Comparison of ENCODE assay signal across 7 cellular contexts in the genomic region with DNA sequence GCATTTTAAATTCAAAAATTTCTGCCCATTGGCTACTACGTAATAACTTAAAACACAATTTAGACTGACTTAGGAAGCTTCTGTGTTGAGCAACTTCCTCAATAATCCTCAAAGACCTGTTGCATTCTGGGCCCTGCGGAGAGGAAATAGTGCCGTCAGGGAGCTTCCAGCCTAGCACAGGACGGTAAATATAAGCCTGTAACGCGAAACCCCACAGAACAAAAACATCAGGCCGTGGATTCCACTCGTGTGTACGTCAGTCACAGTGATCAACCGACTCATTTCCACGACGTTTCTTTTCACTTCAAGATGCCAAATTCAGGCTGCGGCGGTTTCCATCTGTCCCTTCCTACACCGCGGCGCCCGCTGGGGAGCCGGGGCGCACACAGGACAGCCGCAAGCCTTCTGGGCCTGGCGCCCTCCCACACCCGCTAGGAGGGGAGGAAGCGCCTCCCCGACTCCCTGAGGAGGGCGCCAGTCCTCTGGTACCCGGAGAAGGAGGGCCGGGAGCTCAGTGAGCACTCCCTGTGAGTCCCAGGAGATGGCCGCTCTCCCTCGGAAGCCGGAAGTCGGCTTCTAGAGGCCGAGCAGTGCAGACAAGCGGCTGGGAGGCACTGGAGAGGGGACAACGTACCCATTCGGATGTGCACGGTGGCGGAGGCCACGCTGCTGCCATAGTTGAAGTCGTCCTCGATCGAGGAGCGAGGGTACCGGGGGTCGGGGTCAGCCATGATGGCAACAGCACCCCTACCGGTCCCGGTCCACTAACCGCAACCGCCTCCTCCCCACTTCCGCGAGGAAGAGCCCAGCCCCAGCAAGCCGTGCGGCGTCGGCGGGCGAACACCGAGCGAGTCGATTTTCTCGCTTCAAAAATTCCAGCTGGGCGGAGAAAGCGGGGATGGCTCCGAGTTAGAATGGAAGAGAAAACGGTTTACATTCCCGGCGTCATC. TPM values are rescaled to one million over a fixed set of nuclear protein-coding genes. Genes with fewer than 3 reads are reported as not detected.
DNase-seq lines count a peak whose midpoint lies in the region; ATAC-seq and TF ChIP-seq lines count a peak whose summit lies in the region.

A gene with protein sequence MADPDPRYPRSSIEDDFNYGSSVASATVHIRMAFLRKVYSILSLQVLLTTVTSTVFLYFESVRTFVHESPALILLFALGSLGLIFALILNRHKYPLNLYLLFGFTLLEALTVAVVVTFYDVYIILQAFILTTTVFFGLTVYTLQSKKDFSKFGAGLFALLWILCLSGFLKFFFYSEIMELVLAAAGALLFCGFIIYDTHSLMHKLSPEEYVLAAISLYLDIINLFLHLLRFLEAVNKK (minus strand): TSS at position 776 of the 950 bp plus-strand sequence. CDS start 45 bp downstream, at position 731.

- peaks cover 0 to 5% of the 10 kb centered on the region in 2 donors for H3K36me3 ChIP-seq in ascending aorta

- no peaks in the 10 kb centered on the region for H3K27me3 ChIP-seq in ascending aorta

- peaks cover 23% of the 10 kb centered on the region for H3K4me1 Mint-ChIP-seq in T-helper 2 cell treated with Interferon-gamma antibody and Interleukin-4, amounts not matched to agents 5 μg/mL and 100 μg/mL, for 36 hours (ENCODE audit: low read depth)

- peak; percentile 90 for DNase-seq in NCI-H1930 (lab: John Stamatoyannopoulos, UW)
- DNase-seq in T-helper 2 cell treated with Interferon-gamma antibody and Interleukin-4, amounts not matched to agents 5 μg/mL and 100 μg/mL, for 36 hours (ENCODE audit: low spot score): peak; percentile 88
- DNase-seq in ascending aorta (ENCODE audit: low spot score in 2 of 2): peak; percentile 36 to 93
- peak; percentile 89 for DNase-seq in hepatic stellate cell (ENCODE audit: low spot score)
- peak; percentile 91 for DNase-seq in renal cortical epithelial cell (ENCODE audit: low read depth)

- peak within 1 kb of the TSS; percentile 100 for H3K27ac ChIP-seq in ascending aorta

- H3K36me3 Mint-ChIP-seq in T-helper 2 cell treated with Interferon-gamma antibody and Interleukin-4, amounts not matched to agents 5 μg/mL and 100 μg/mL, for 36 hours (ENCODE audit: low read depth): peaks cover 38% of the 10 kb centered on the region

- peak; percentile 83 for TF ChIP-seq POLR2A in GM18505 (IDR thresholded peaks at IDR 0.05; ENCODE audit: borderline replicate concordance, extremely low read depth, insufficient read depth, insufficient read length)

- peak within 1 kb of the TSS; percentile 79 to 85 for H3K4me3 ChIP-seq in ascending aorta

- H3K9me3 Mint-ChIP-seq in T-helper 2 cell treated with Interferon-gamma antibody and Interleukin-4, amounts not matched to agents 5 μg/mL and 100 μg/mL, for 36 hours: peaks cover 28% of the 10 kb centered on the region

- H3K27me3 Mint-ChIP-seq in T-helper 2 cell treated with Interferon-gamma antibody and Interleukin-4, amounts not matched to agents 5 μg/mL and 100 μg/mL, for 36 hours (ENCODE audit: low read depth): no peaks in the 10 kb centered on the region

- ATAC-seq in GM18505 (IDR thresholded peaks at IDR 0.05; ENCODE audit: unreplicated experiment): peak; percentile 85
- peak; percentile 82 for ATAC-seq in HG02973 (IDR thresholded peaks at IDR 0.05; ENCODE audit: unreplicated experiment)

- H3K4me3 Mint-ChIP-seq in T-helper 2 cell treated with Interferon-gamma antibody and Interleukin-4, amounts not matched to agents 5 μg/mL and 100 μg/mL, for 36 hours: peak within 1 kb of the TSS; percentile 94

- peak; percentile 42 to 52 (median 46) for TF ChIP-seq CTCF in ascending aorta (IDR thresholded peaks at IDR 0.05)

- H3K9me3 ChIP-seq in ascending aorta: peaks cover 0 to 6% of the 10 kb centered on the region in 2 donors

- intact Hi-C loops in ascending aorta (cut with DNase I): loop anchor here (1.0 to 2.0 kb wide), 3 partner anchors 19 to 65 kb away; a partner anchor contains a TSS

- H3K27ac Mint-ChIP-seq in T-helper 2 cell treated with Interferon-gamma antibody and Interleukin-4, amounts not matched to agents 5 μg/mL and 100 μg/mL, for 36 hours: peak within 1 kb of the TSS; percentile 98

- peaks cover 0 to 9% of the 10 kb centered on the region in 2 donors for H3K4me1 ChIP-seq in ascending aorta

RNA-seq across cellular contexts. Expression of the gene that starts here (rescaled TPM):
- 114 TPM for total RNA-seq in ascending aorta
- 106 and 150 TPM in 2 replicates for total RNA-seq in renal cortical epithelial cell

Comparison
In these comparisons a context has a peak if more than half of its experiments do, and no peak if none do; other contexts are left out.
1. Peak in every context shown above with its lines: DNase-seq, ATAC-seq, H3K4me3 ChIP-seq and H3K27ac ChIP-seq.